In the genomic region with DNA sequence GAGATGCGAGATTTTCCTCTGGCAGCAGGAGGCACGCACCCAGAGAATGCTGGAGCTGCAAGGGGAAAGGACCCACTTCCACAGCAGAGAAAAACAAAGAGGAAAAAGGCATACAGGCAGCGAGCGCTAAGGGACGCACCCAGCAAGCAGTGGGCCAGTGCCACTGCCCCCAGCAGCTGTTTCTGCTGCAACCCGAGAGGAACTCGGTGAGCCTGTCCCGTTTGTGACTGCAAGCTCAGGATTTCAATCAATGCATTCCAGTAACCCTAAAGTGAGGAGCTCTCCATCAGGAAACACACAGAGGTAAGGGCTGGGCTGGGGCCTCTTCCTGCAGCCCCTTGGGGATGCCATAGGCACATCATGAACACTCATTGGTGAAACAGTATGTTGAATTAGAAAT, we compare ENCODE assay signal across 16 cellular contexts.
"Had no signal": no experiment of that assay in that cellular context is flagged by ENCODE, and none has a peak within 500 bp of the region (broad histone marks: within the 10 kb centered on the region; RNA-seq: fewer than 3 reads in every experiment).

No MANE protein-coding gene starts in this region.

- H3K27me3 ChIP-seq: ascending aorta, sigmoid colon had no signal

- H3K4me3 ChIP-seq: ascending aorta, lower lobe of right lung, sigmoid colon, thoracic aorta had no signal

- H3K27me3 Mint-ChIP-seq: activated naive CD8-positive, alpha-beta T cell treated with anti-CD3 and anti-CD28 coated beads, Interleukin-2, amount 50 U/mL, for 24 hours; stimulated activated naive CD8-positive, alpha-beta T cell treated with anti-CD3 and anti-CD28 coated beads, Interleukin-15, Interleukin-2, amounts not matched to agents 100 ng/mL and 50 ng/mL, for 24 hours had no signal

- H3K9me3 Mint-ChIP-seq: activated naive CD8-positive, alpha-beta T cell treated with anti-CD3 and anti-CD28 coated beads, Interleukin-2, amount 50 U/mL, for 24 hours; activated T-helper 1 cell treated with anti-CD3 and anti-CD28 coated beads, Interleukin-12 subunit alpha, Interleukin-12 subunit beta, Interleukin-2, Interleukin-4 antibody, amounts not matched to agents 30 ng/mL and 10 ng/mL and 1 ng/mL, durations not matched to agents 14 hours and 24 hours and 36 hours; natural killer cell; stimulated activated naive CD8-positive, alpha-beta T cell treated with anti-CD3 and anti-CD28 coated beads, Interleukin-15, Interleukin-2, amounts not matched to agents 100 ng/mL and 50 ng/mL, for 24 hours had no signal

- ATAC-seq: activated CD8-positive, alpha-beta T cell treated with anti-CD3 and anti-CD28 coated beads, Interleukin-2, amount 10 ng/mL, durations not matched to agents 7 days and 5 days; activated naive CD8-positive, alpha-beta T cell treated with anti-CD3 and anti-CD28 coated beads, Interleukin-2, amount 50 U/mL, for 24 hours; esophagus mucosa; left cardiac atrium; lower lobe of right lung; natural killer cell had no signal

- H3K27ac ChIP-seq: ascending aorta, lower lobe of right lung, sigmoid colon, thoracic aorta had no signal

- H3K4me1 Mint-ChIP-seq: natural killer cell had no signal

- H3K4me3 Mint-ChIP-seq: activated CD8-positive, alpha-beta T cell treated with anti-CD3 and anti-CD28 coated beads, Interleukin-2, amount 10 ng/mL, durations not matched to agents 7 days and 5 days; activated naive CD8-positive, alpha-beta T cell treated with anti-CD3 and anti-CD28 coated beads, Interleukin-2, amount 50 U/mL, for 24 hours; activated T-helper 1 cell treated with anti-CD3 and anti-CD28 coated beads, Interleukin-12 subunit alpha, Interleukin-12 subunit beta, Interleukin-2, Interleukin-4 antibody, amounts not matched to agents 30 ng/mL and 10 ng/mL and 1 ng/mL, durations not matched to agents 14 hours and 24 hours and 36 hours; natural killer cell; stimulated activated naive CD8-positive, alpha-beta T cell treated with anti-CD3 and anti-CD28 coated beads, Interleukin-15, Interleukin-2, amounts not matched to agents 100 ng/mL and 50 ng/mL, for 24 hours had no signal

- H3K9me3 ChIP-seq: ascending aorta, lower lobe of right lung, sigmoid colon, thoracic aorta had no signal

- DNase-seq: activated CD4-positive, alpha-beta T cell treated with anti-CD3 and anti-CD28 coated beads for 48 hours; activated CD8-positive, alpha-beta memory T cell treated with anti-CD3 and anti-CD28 coated beads, Interleukin-2, amount 50 U/mL, for 48 hours; activated CD8-positive, alpha-beta T cell treated with anti-CD3 and anti-CD28 coated beads, Interleukin-2, amount 10 ng/mL, durations not matched to agents 7 days and 5 days; activated naive CD4-positive, alpha-beta T cell treated with Interleukin-2 at 50 U/mL for 16 hours; activated naive CD8-positive, alpha-beta T cell treated with anti-CD3 and anti-CD28 coated beads, Interleukin-2, amount 50 U/mL, for 24 hours; left cardiac atrium; lower lobe of right lung; natural killer cell; sigmoid colon; stimulated activated CD4-positive, alpha-beta T cell treated with anti-CD3 and anti-CD28 coated beads, Interleukin-2, amount 100 ng/mL, for 48 hours; T1000 had no signal

- H3K27ac Mint-ChIP-seq: activated CD8-positive, alpha-beta T cell treated with anti-CD3 and anti-CD28 coated beads, Interleukin-2, amount 10 ng/mL, durations not matched to agents 7 days and 5 days; activated naive CD8-positive, alpha-beta T cell treated with anti-CD3 and anti-CD28 coated beads, Interleukin-2, amount 50 U/mL, for 24 hours; activated T-helper 1 cell treated with anti-CD3 and anti-CD28 coated beads, Interleukin-12 subunit alpha, Interleukin-12 subunit beta, Interleukin-2, Interleukin-4 antibody, amounts not matched to agents 30 ng/mL and 10 ng/mL and 1 ng/mL, durations not matched to agents 14 hours and 24 hours and 36 hours; natural killer cell; stimulated activated naive CD8-positive, alpha-beta T cell treated with anti-CD3 and anti-CD28 coated beads, Interleukin-15, Interleukin-2, amounts not matched to agents 100 ng/mL and 50 ng/mL, for 24 hours had no signal
